Comparison of ENCODE assay signal across 8 cellular contexts in genomic region chr21:44802396-44803153, GRCh38. TPM values are rescaled to one million over a fixed set of nuclear protein-coding genes. Genes with fewer than 3 reads are reported as not detected.
DNase-seq lines count a peak whose midpoint lies in the region; ATAC-seq and TF ChIP-seq lines count a peak whose summit lies in the region.

No MANE protein-coding gene starts in this region.

- peaks cover 47% of the 10 kb centered on the region for H3K4me1 Mint-ChIP-seq in activated naive CD8-positive, alpha-beta T cell (ENCODE audit: low read depth)

- peak in 2 of 3 experiments; percentile 53 to 61 for DNase-seq in NCI-H1417 (lab: John Stamatoyannopoulos, UW)
- DNase-seq in NCI-H1417 treated with DMSO at 0.1 percent for 48 hours (lab: John Stamatoyannopoulos, UW), result no peak
- peak; percentile 53 for DNase-seq in HuH-7 (ENCODE audit: low spot score)
- DNase-seq in kidney epithelial cell (ENCODE audit: low read depth), result no peak
- DNase-seq in NCI-H1694 (lab: John Stamatoyannopoulos, UW), result no peak

- no peaks in the 10 kb centered on the region for H3K27me3 Mint-ChIP-seq in activated naive CD8-positive, alpha-beta T cell

- H3K27me3 ChIP-seq in kidney epithelial cell (ENCODE audit: control insufficient read depth, insufficient read depth, low read length), result no peaks in the 10 kb centered on the region
- no peaks in the 10 kb centered on the region for H3K27me3 ChIP-seq in thymus (ENCODE audit: control insufficient read depth, insufficient read depth)

- TF ChIP-seq CTCF in kidney epithelial cell (IDR thresholded peaks at IDR 0.05; ENCODE audit: insufficient read depth, low read length, poor library complexity, severe bottlenecking), result no peak

- no peaks in the 10 kb centered on the region for H3K9me3 ChIP-seq in thymus (ENCODE audit: control insufficient read depth)

- H3K9me3 Mint-ChIP-seq in activated naive CD8-positive, alpha-beta T cell (ENCODE audit: low read depth), result no peaks in the 10 kb centered on the region

- no peak for ATAC-seq in HG03095 (IDR thresholded peaks at IDR 0.05; ENCODE audit: unreplicated experiment)

- peak overlapping the region; percentile 63 for H3K4me3 ChIP-seq in kidney epithelial cell (ENCODE audit: low read depth, low read length)
- peak overlapping the region; percentile 89 for H3K4me3 ChIP-seq in thymus (ENCODE audit: low read length)

- 32% methylated on average over 32 of the region's 32 CpGs for WGBS in thymus

- H3K27ac Mint-ChIP-seq in activated naive CD8-positive, alpha-beta T cell, result peak overlapping the region; percentile 91

- H3K36me3 ChIP-seq in kidney epithelial cell (ENCODE audit: control insufficient read depth, insufficient read depth, low read length) (no peaks in the 10 kb centered on the region), thymus (ENCODE audit: control insufficient read depth, insufficient read depth) (peaks cover 29% of the 10 kb centered on the region)

- no peak overlapping the region for H3K27ac ChIP-seq in thymus (ENCODE audit: low read depth)

- peaks cover 22% of the 10 kb centered on the region for H3K4me1 ChIP-seq in thymus (ENCODE audit: control insufficient read depth, insufficient read depth, low read length)

- peaks cover 15% of the 10 kb centered on the region for H3K36me3 Mint-ChIP-seq in activated naive CD8-positive, alpha-beta T cell

- peak overlapping the region; percentile 94 for H3K4me3 Mint-ChIP-seq in activated naive CD8-positive, alpha-beta T cell

RNA-seq across cellular contexts. Expression of gene UBE2G2, which starts 1.0 kb away (rescaled TPM):
- 39.5 and 40.6 TPM in 2 replicates for total RNA-seq in kidney epithelial cell
- polyA plus RNA-seq in thymus, result 67.6 TPM

RNA-seq across cellular contexts. Expression of gene SUMO3, which starts 15.3 kb away (rescaled TPM):
- 60.9 and 61.7 TPM in 2 replicates for total RNA-seq in kidney epithelial cell
- polyA plus RNA-seq in thymus, result 49.6 TPM

Comparison
In these comparisons a context has a peak if more than half of its experiments do, and no peak if none do; other contexts are left out.
1. DNase-seq: peak in NCI-H1417 (2 of 3) and HuH-7 (single experiment); none in NCI-H1417 treated with DMSO at 0.1 percent for 48 hours (single experiment), kidney epithelial cell (single experiment) and NCI-H1694 (single experiment).